Comparison of ENCODE assay signal across 16 cellular contexts in the genomic region with DNA sequence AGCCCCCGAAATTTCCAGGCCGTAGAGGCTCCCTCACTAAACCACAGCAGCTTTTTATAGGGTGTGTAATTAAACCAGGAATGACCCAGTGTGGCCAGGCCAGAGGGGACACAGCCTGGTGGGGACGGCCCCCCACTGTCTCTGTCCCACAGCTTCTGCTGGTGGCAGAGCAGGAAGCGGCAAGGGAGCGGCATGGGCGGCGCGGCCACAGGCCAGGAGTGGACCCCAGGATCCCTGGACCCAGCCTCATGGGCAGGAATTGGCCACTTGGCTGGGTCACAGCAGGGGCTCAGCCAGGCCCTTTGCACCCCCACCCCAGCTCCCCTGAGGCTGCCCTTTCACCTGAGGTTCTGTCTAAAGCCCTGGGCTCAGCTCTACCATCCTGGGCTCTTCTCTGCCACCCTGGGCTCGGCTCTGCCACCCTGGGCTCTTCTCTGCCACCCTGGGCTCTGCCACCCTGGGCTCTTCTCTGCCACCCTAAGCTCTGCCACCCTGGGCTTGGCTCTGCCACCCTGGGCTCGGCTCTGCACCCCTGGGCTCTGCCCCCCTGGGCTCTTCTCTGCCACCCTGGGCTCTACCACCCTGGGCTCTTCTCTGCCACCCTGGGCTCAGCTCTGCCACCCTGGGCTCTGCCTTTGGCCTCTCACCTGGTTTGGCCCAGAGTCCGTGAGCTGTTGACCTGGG. TPM values are rescaled to one million over a fixed set of nuclear protein-coding genes. Genes with fewer than 3 reads are reported as not detected.
DNase-seq lines count a peak whose midpoint lies in the region; ATAC-seq, FAIRE-seq and TF ChIP-seq lines count a peak whose summit lies in the region.
"Had no signal": no experiment of that assay in that cellular context is flagged by ENCODE, and none has a peak within 500 bp of the region (broad histone marks: within the 10 kb centered on the region; RNA-seq: fewer than 3 reads in every experiment).

No MANE protein-coding gene starts in this region.

- POLR2A ChIA-PET in GM12878 (lab: Charles Lee) = interaction anchor here (0.6 kb wide), 1 partner anchor 32 kb away, joined by 3 read pairs; no protein-coding TSS in a partner anchor

- H3K9me3 Mint-ChIP-seq in CD14-positive monocyte = peaks cover 0 to 2% (median 0%) of the 10 kb centered on the region in 7 donors
- no peaks in the 10 kb centered on the region for H3K9me3 Mint-ChIP-seq in stimulated activated effector memory CD8-positive, alpha-beta T cell treated with anti-CD3 and anti-CD28 coated beads, Interleukin-12 subunit alpha, Interleukin-12 subunit beta, amount 100 ng/mL, for 72 hours
- H3K9me3 Mint-ChIP-seq in Calu3 (ENCODE audit: low read depth, unreplicated experiment) = no peaks in the 10 kb centered on the region
- H3K9me3 Mint-ChIP-seq: CD8-positive, alpha-beta memory T cell had no signal

- H3K4me1 Mint-ChIP-seq in CD14-positive monocyte = peaks cover 6% of the 10 kb centered on the region
- H3K4me1 Mint-ChIP-seq in stimulated activated effector memory CD8-positive, alpha-beta T cell treated with anti-CD3 and anti-CD28 coated beads, Interleukin-12 subunit alpha, Interleukin-12 subunit beta, amount 100 ng/mL, for 72 hours = peaks cover 15% of the 10 kb centered on the region
- peaks cover 6% of the 10 kb centered on the region for H3K4me1 Mint-ChIP-seq in Calu3 (ENCODE audit: low read depth, unreplicated experiment)

- no peak overlapping the region for H3K4ac ChIP-seq in trophoblast cell (ENCODE audit: low read depth, low read length)

- SMC1A ChIA-PET in GM12878 (lab: Charles Lee; ENCODE audit: uncharacterized antibody, unreplicated experiment) = no interaction called here

- TF ChIP-seq RAD21 in GM12878 (IDR thresholded peaks at IDR 0.05; ENCODE audit: insufficient read depth, low read depth, low read length) = no peak

- H2AK5ac ChIP-seq in trophoblast cell (ENCODE audit: low read length) = no peak overlapping the region

- H2BK12ac ChIP-seq in trophoblast cell (ENCODE audit: low read length) = no peak overlapping the region

- H3K36me3 ChIP-seq in GM12878 (ENCODE audit: control insufficient read depth in 2 of 2, insufficient read depth in 2 of 2, low read length in 1 of 2) = no peaks in the 10 kb centered on the region; a peak in 1 of 4 replicates
- peaks cover 0 to 6% of the 10 kb centered on the region in 2 experiments for H3K36me3 ChIP-seq in trophoblast cell (ENCODE audit: control insufficient read depth in 1 of 2, insufficient read depth in 2 of 2, low read length in 2 of 2)
- H3K36me3 ChIP-seq: HAP-1 had no signal

- intact Hi-C loops in CD14-positive monocyte (cut with micrococcal nuclease) (no loop called here), GM12878 (cut with micrococcal nuclease; ENCODE audit: unreplicated experiment) (no loop called here), left colon (cut with DNase I, micrococcal nuclease) (loop anchor here (5.0 to 10.0 kb wide), 2 partner anchors 112 to 114 kb away; no protein-coding TSS in a partner anchor), Calu3 (cut with micrococcal nuclease; ENCODE audit: unreplicated experiment) (no loop called here)

- no peak overlapping the region for H3K9ac ChIP-seq in GM12878 (ENCODE audit: control insufficient read depth, insufficient read depth, low read length)
- no peak overlapping the region for H3K9ac ChIP-seq in trophoblast cell (ENCODE audit: low read length)

- H3K4me3 ChIP-seq in GM12878 (no peak overlapping the region), trophoblast cell (ENCODE audit: low read depth, low read length) (no peak overlapping the region)
- H3K4me3 ChIP-seq: HAP-1 had no signal

- H3K4me3 Mint-ChIP-seq in CD14-positive monocyte (no peak overlapping the region), Calu3 (ENCODE audit: low read depth, unreplicated experiment) (no peak overlapping the region)
- H3K4me3 Mint-ChIP-seq in stimulated activated effector memory CD8-positive, alpha-beta T cell treated with anti-CD3 and anti-CD28 coated beads, Interleukin-12 subunit alpha, Interleukin-12 subunit beta, amount 100 ng/mL, for 72 hours = no peak overlapping the region
- H3K4me3 Mint-ChIP-seq: B cell had no signal

- ATAC-seq in GM12878 = no peak
- peak; percentile 4 for ATAC-seq in left colon
- ATAC-seq in stimulated activated effector memory CD8-positive, alpha-beta T cell treated with anti-CD3 and anti-CD28 coated beads, Interleukin-12 subunit alpha, Interleukin-12 subunit beta, amount 100 ng/mL, for 72 hours = no peak
- no peak for ATAC-seq in GM21786 (IDR thresholded peaks at IDR 0.05; ENCODE audit: unreplicated experiment)
- no peak for ATAC-seq in GM21381 (IDR thresholded peaks at IDR 0.05; ENCODE audit: unreplicated experiment)

- BruUV-seq in GM12878 (replicated peaks; lab: Mats Ljungman, UMichigan) (TSS peak; percentile 32), Calu3 (replicated peaks; lab: Mats Ljungman, UMichigan) (no TSS peak)

- no peak overlapping the region for H4K91ac ChIP-seq in trophoblast cell (ENCODE audit: low read depth, low read length)

- H2BK5ac ChIP-seq in trophoblast cell (ENCODE audit: low read depth, low read length, poor library complexity) = no peak overlapping the region

- no peak overlapping the region for H3K14ac ChIP-seq in trophoblast cell (ENCODE audit: low read length)

- H3K79me2 ChIP-seq in GM12878 (ENCODE audit: control insufficient read depth, insufficient read depth, low read length) (no peaks in the 10 kb centered on the region), trophoblast cell (ENCODE audit: control insufficient read depth, insufficient read depth, low read length, poor library complexity) (no peaks in the 10 kb centered on the region)

- in situ Hi-C loops in GM12878 (cut with MboI) = no loop called here

- WGBS in GM12878 (ENCODE audit: insufficient coverage, insufficient replicate concordance, low lambda C conversion rate, missing lambda C conversion rate) = 94% methylated on average over 10 of the region's 11 CpGs
- no CpG with 5 or more reads among the region's 11 CpGs for WGBS in trophoblast cell (ENCODE audit: extremely low coverage, insufficient coverage, insufficient read length)

- H3K9me3 ChIP-seq in GM12878 (replicated peaks; ENCODE audit: control insufficient read depth, insufficient read depth, low read length) (no peaks in the 10 kb centered on the region), trophoblast cell (ENCODE audit: insufficient read depth, low read depth, low read length) (peaks cover 31% of the 10 kb centered on the region)

- H3K18ac ChIP-seq in trophoblast cell (ENCODE audit: low read length) = no peak overlapping the region

- H3K36me3 Mint-ChIP-seq in CD14-positive monocyte (peaks cover 11 to 50% of the 10 kb centered on the region in 2 donors), Calu3 (ENCODE audit: insufficient read depth, unreplicated experiment) (peaks cover 8% of the 10 kb centered on the region)
- peaks cover 5% of the 10 kb centered on the region for H3K36me3 Mint-ChIP-seq in stimulated activated effector memory CD8-positive, alpha-beta T cell treated with anti-CD3 and anti-CD28 coated beads, Interleukin-12 subunit alpha, Interleukin-12 subunit beta, amount 100 ng/mL, for 72 hours

- TF ChIP-seq CTCF in CD14-positive monocyte (IDR thresholded peaks at IDR 0.05) (no peak), GM12878 (IDR thresholded peaks at IDR 0.05 in 2 of 3, conservative IDR thresholded peaks at IDR 0.05 in 1 of 3; ENCODE audit: control insufficient read depth in 2 of 3, extremely low read depth in 1 of 3, insufficient read depth in 1 of 3, low read depth in 3 of 3, low read length in 3 of 3) (no peak), Calu3 (IDR thresholded peaks at IDR 0.05; ENCODE audit: unreplicated experiment) (no peak)

- H3K27ac ChIP-seq in GM12878 (ENCODE audit: control insufficient read depth, insufficient read depth) (no peak overlapping the region), trophoblast cell (ENCODE audit: low read depth, low read length) (no peak overlapping the region)

- H3K27me3 ChIP-seq in GM12878 (replicated peaks in 1 of 2; ENCODE audit: control insufficient read depth in 2 of 2, insufficient read depth in 2 of 2, low read length in 1 of 2) (no peaks in the 10 kb centered on the region), trophoblast cell (ENCODE audit: insufficient read depth, low read length) (no peaks in the 10 kb centered on the region)

- TF ChIP-seq POLR2A in GM12878 (IDR thresholded peaks at IDR 0.05; ENCODE audit: low read depth, low read length) = no peak

- H3K4me2 ChIP-seq in GM12878 (ENCODE audit: control insufficient read depth, insufficient read depth) (no peak overlapping the region), trophoblast cell (ENCODE audit: low read length) (no peak overlapping the region)

- H4K12ac ChIP-seq in trophoblast cell (ENCODE audit: low read depth, low read length) = no peak overlapping the region

- H3K79me1 ChIP-seq in trophoblast cell (ENCODE audit: low read length) = no peaks in the 10 kb centered on the region

- H3K4me1 ChIP-seq in GM12878 (ENCODE audit: control insufficient read depth, insufficient read depth, low read length) = no peaks in the 10 kb centered on the region
- H3K4me1 ChIP-seq in trophoblast cell (ENCODE audit: control insufficient read depth in 1 of 2, insufficient read depth in 2 of 2, low read length in 2 of 2) = no peaks in the 10 kb centered on the region
- H3K4me1 ChIP-seq: HAP-1 had no signal

- H2AFZ ChIP-seq in GM12878 (ENCODE audit: control insufficient read depth, low read depth, low read length) (no peak overlapping the region), trophoblast cell (ENCODE audit: insufficient read depth, low read length, poor library complexity) (no peak overlapping the region)

- FAIRE-seq in GM12878 (lab: Jason Lieb, UNC) = no peak
- FAIRE-seq: A204.1, GM18507, H1, HTR-8/SVneo had no signal

- H2BK120ac ChIP-seq in trophoblast cell (ENCODE audit: insufficient read depth, low read length, poor library complexity) = no peak overlapping the region

- CTCF ChIA-PET in GM12878 (lab: Yijun Ruan, JAX) = interaction anchor here (0.7 kb wide), 1 partner anchor 122 kb away, joined by 3 read pairs; no protein-coding TSS in a partner anchor
- CTCF ChIA-PET in Calu3 (lab: Charles Lee) = interaction anchor here (0.9 to 1.4 kb wide), 2 partner anchors 29 to 35 kb away, joined by 3 to 4 read pairs; no protein-coding TSS in a partner anchor

- TF ChIP-seq EP300 in GM12878 (IDR thresholded peaks at IDR 0.05; ENCODE audit: borderline replicate concordance in 1 of 2, control insufficient read depth in 1 of 2, low read depth in 2 of 2, low read length in 2 of 2) = no peak

- H3K27ac Mint-ChIP-seq in CD14-positive monocyte (peak overlapping the region in 6 of 7 donors; percentile 31 to 90 (median 84)), Calu3 (ENCODE audit: unreplicated experiment) (no peak overlapping the region)
- peak overlapping the region; percentile 72 for H3K27ac Mint-ChIP-seq in stimulated activated effector memory CD8-positive, alpha-beta T cell treated with anti-CD3 and anti-CD28 coated beads, Interleukin-12 subunit alpha, Interleukin-12 subunit beta, amount 100 ng/mL, for 72 hours
- H3K27ac Mint-ChIP-seq: B cell had no signal

- RAD21 ChIA-PET in GM12878 (lab: Charles Lee; ENCODE audit: unreplicated experiment) = no interaction called here

- peaks cover 0 to 5% (median 0%) of the 10 kb centered on the region in 3 donors for H3K27me3 Mint-ChIP-seq in CD14-positive monocyte (ENCODE audit: low read depth in 3 of 3)
- no peaks in the 10 kb centered on the region for H3K27me3 Mint-ChIP-seq in Calu3 (ENCODE audit: unreplicated experiment)
- H3K27me3 Mint-ChIP-seq: B cell had no signal

- H4K8ac ChIP-seq in trophoblast cell (ENCODE audit: low read depth, low read length) = no peak overlapping the region

- no peak overlapping the region for H3K23ac ChIP-seq in trophoblast cell (ENCODE audit: low read length)

- no peaks in the 10 kb centered on the region; the same call in 1 of the 2 replicates for H4K20me1 ChIP-seq in GM12878 (ENCODE audit: control insufficient read depth, insufficient read depth)

- DNase-seq in CD14-positive monocyte (ENCODE audit: low spot score) (no peak), GM12878 (ENCODE audit: low read depth, low spot score) (no peak), left colon (no peak), trophoblast cell (no peak), Calu3 (no peak)
- DNase-seq in stimulated activated effector memory CD8-positive, alpha-beta T cell treated with anti-CD3 and anti-CD28 coated beads, Interleukin-12 subunit alpha, Interleukin-12 subunit beta, amount 100 ng/mL, for 72 hours (ENCODE audit: low spot score in 2 of 2) = no peak
- DNase-seq: CD8-positive, alpha-beta memory T cell; DMS 273 treated with DMSO at 0.1 percent for 48 hours had no signal

RNA-seq across cellular contexts. Expression of a gene that starts 39.3 kb away (rescaled TPM):
- polyA plus RNA-seq in CD14-positive monocyte (under 1 TPM; 0.39 to 0.74 TPM), GM12878 (2011; rRNA removed) (0.40 and 0.81 TPM in 2 replicates), GM12878 (2014; fragmentation: Illumina TruSeq; extraction: Trizol) (1.1 and 12.3 TPM in 2 replicates), GM12878 (2014; fragmentation: Nextera tagmentation; extraction: Ambion mirVana) (under 1 TPM; 0.19 to 0.58 TPM), GM12878 (2014; rRNA removed) (19.9 and 29.3 TPM in 2 replicates), GM12878 (2016; fragmentation: Nextera tagmentation; extraction: Ambion mirVana) (1 to 10 TPM; 1.4 to 1.9 TPM)
- total RNA-seq in GM12878 (2013; cell fraction: nucleolus; rRNA removed) = 30.6 and 38.6 TPM in 2 replicates
- total RNA-seq in GM12878 (2014; rRNA removed) (4.5 and 6.3 TPM in 2 replicates), GM12878 (2014; rRNA removed; fragmentation: Illumina TruSeq; extraction: Trizol) (2.0 and 6.7 TPM in 2 replicates), GM12878 (2021) (53.4 and 55.1 TPM in 2 replicates), left colon (10 to 100 TPM; 63.1 to 82.6 TPM), Calu3 (2022) (118 and 119 TPM in 2 replicates)
- polyA plus RNA-seq in GM12878 (2011; ENCODE audit: low read depth) = 34.4 TPM
- 2.6 and 7.9 TPM in 2 replicates for polyA plus RNA-seq in GM12878 (2011; cell fraction: cytosol; rRNA removed)
- polyA plus RNA-seq in GM12878 (2011; cell fraction: nucleus; rRNA removed) = 17.0 and 38.4 TPM in 2 replicates
- polyA plus RNA-seq in GM12878 (2012) = 21.0 and 21.8 TPM in 2 replicates
- polyA minus RNA-seq in GM12878 (2011; rRNA and poly(A)+ RNA removed) = 0.59 and 2.1 TPM in 2 replicates
- polyA minus RNA-seq in GM12878 (2011; cell fraction: cytosol; rRNA and poly(A)+ RNA removed) = 7.5 and 13.1 TPM in 2 replicates
- 2.8 and 6.9 TPM in 2 replicates for polyA minus RNA-seq in GM12878 (2011; cell fraction: nucleus; rRNA and poly(A)+ RNA removed)
- polyA plus RNA-seq in trophoblast cell (2013) = 64.1 and 68.4 TPM in 2 replicates

Comparison
In these comparisons a context has a peak if more than half of its experiments do, and no peak if none do; other contexts are left out.
1. intact Hi-C loops: an anchor here in left colon (5.0 to 10.0 kb wide); none called in CD14-positive monocyte, GM12878 and Calu3.